ENCODE assay signal across 1 cellular context in genomic region chr4:26048962-26049361, GRCh38.
TF ChIP-seq lines count a peak whose summit lies in the region.

No MANE protein-coding gene starts in this region.

TF ChIP-seq in SK-N-SH, 30 proteins besides CTCF, POLR2A, EP300 and RAD21 (continued from another document):
- TF ChIP-seq ZBTB33 (IDR thresholded peaks at IDR 0.05; ENCODE audit: borderline replicate concordance, low read depth) = no peak
- TF ChIP-seq NRF1 (IDR thresholded peaks at IDR 0.05; ENCODE audit: low read depth, low read length) = no peak
- TF ChIP-seq RFX5 (IDR thresholded peaks at IDR 0.05; ENCODE audit: low read length) = no peak
